In genomic region chr6:46356543-46356942, GRCh38 we compare ENCODE assay signal across 24 cellular contexts.
"Had no signal": no experiment of that assay in that cellular context is flagged by ENCODE, and none has a peak within 500 bp of the region (broad histone marks: within the 10 kb centered on the region; RNA-seq: fewer than 3 reads in every experiment).

No MANE protein-coding gene starts in this region.

- H3K36me3 Mint-ChIP-seq: activated naive CD8-positive, alpha-beta T cell treated with anti-CD3 and anti-CD28 coated beads for 36 hours; naive thymus-derived CD4-positive, alpha-beta T cell; stimulated activated effector memory CD8-positive, alpha-beta T cell treated with anti-CD3 and anti-CD28 coated beads, Interleukin-12 subunit alpha, Interleukin-12 subunit beta, amount 100 ng/mL, for 72 hours had no signal

- FAIRE-seq: endothelial cell of umbilical vein, kidney, small intestine had no signal

- H3K27ac Mint-ChIP-seq: activated naive CD8-positive, alpha-beta T cell treated with anti-CD3 and anti-CD28 coated beads for 36 hours; effector memory CD8-positive, alpha-beta T cell; naive thymus-derived CD4-positive, alpha-beta T cell; stimulated activated effector memory CD8-positive, alpha-beta T cell treated with anti-CD3 and anti-CD28 coated beads, Interleukin-12 subunit alpha, Interleukin-12 subunit beta, amount 100 ng/mL, for 72 hours had no signal

- H3K4me3 ChIP-seq: colonic mucosa, dorsolateral prefrontal cortex, lower lobe of right lung, right lobe of liver, transverse colon, vagina had no signal

- H3K9me3 ChIP-seq: colonic mucosa, lower lobe of right lung, right lobe of liver, transverse colon, vagina had no signal

- ATAC-seq: effector memory CD8-positive, alpha-beta T cell; esophagus mucosa; naive thymus-derived CD4-positive, alpha-beta T cell; right lobe of liver; stimulated activated effector memory CD8-positive, alpha-beta T cell treated with anti-CD3 and anti-CD28 coated beads, Interleukin-12 subunit alpha, Interleukin-12 subunit beta, amount 100 ng/mL, for 72 hours had no signal

- H3K27me3 ChIP-seq: colonic mucosa, dorsolateral prefrontal cortex, right lobe of liver, transverse colon, vagina had no signal

- DNase-seq: activated CD4-positive, alpha-beta T cell treated with anti-CD3 and anti-CD28 coated beads for 1 hour; activated gamma-delta T cell treated with Interleukin-2 at 50 U/mL for 16 hours; activated naive CD8-positive, alpha-beta T cell treated with anti-CD3 and anti-CD28 coated beads for 36 hours; activated T-cell treated with anti-CD3 and anti-CD28 coated beads, Interleukin-2, amount 50 U/mL, for 1 hour; amniotic stem cell; colonic mucosa; dorsolateral prefrontal cortex; effector memory CD8-positive, alpha-beta T cell; foreskin melanocyte; kidney; lower lobe of right lung; naive thymus-derived CD4-positive, alpha-beta T cell; occipital lobe; posterior cingulate gyrus; right lobe of liver; small intestine; stimulated activated CD4-positive, alpha-beta T cell treated with anti-CD3 and anti-CD28 coated beads, Interleukin-2, amount 100 ng/mL, for 24 hours; transverse colon; WERI-Rb-1 had no signal

- H3K27me3 Mint-ChIP-seq: activated naive CD8-positive, alpha-beta T cell treated with anti-CD3 and anti-CD28 coated beads for 36 hours; effector memory CD8-positive, alpha-beta T cell had no signal

- H3K9me3 Mint-ChIP-seq: activated naive CD8-positive, alpha-beta T cell treated with anti-CD3 and anti-CD28 coated beads for 36 hours; effector memory CD8-positive, alpha-beta T cell; naive thymus-derived CD4-positive, alpha-beta T cell; neural crest cell; stimulated activated effector memory CD8-positive, alpha-beta T cell treated with anti-CD3 and anti-CD28 coated beads, Interleukin-12 subunit alpha, Interleukin-12 subunit beta, amount 100 ng/mL, for 72 hours had no signal

- H3K4me3 Mint-ChIP-seq: activated naive CD8-positive, alpha-beta T cell treated with anti-CD3 and anti-CD28 coated beads for 36 hours; naive thymus-derived CD4-positive, alpha-beta T cell; neural crest cell; stimulated activated effector memory CD8-positive, alpha-beta T cell treated with anti-CD3 and anti-CD28 coated beads, Interleukin-12 subunit alpha, Interleukin-12 subunit beta, amount 100 ng/mL, for 72 hours had no signal

- H3K4me1 ChIP-seq: colonic mucosa had no signal

- H3K36me3 ChIP-seq: colonic mucosa, lower lobe of right lung, right lobe of liver, transverse colon, vagina, WERI-Rb-1 had no signal

- H3K27ac ChIP-seq: colonic mucosa, dorsolateral prefrontal cortex, lower lobe of right lung, right lobe of liver, transverse colon, vagina, WERI-Rb-1 had no signal

- H3K4me1 Mint-ChIP-seq: activated naive CD8-positive, alpha-beta T cell treated with anti-CD3 and anti-CD28 coated beads for 36 hours; neural crest cell had no signal
